In the genomic region with DNA sequence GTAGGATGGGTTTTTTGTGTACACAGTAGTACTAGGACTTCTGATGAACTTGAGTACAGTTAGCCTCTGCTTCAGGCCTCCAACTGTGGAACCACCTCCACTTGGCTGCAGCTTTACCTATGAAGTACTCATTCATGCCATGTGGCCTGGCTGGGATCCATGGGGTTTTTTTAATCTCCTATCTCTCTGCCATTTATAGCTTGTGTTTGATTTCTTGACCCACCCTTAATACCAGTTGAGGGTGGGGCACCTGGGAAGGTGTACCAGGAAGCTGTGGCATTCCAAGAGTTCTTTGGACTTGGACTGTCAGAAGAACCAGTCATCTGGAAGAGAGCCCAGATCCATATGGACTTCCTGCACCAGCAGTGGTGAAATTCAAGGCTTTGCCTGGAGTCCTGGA, we compare ENCODE assay signal across 15 cellular contexts.
A peak's percentile ranks its signal among the peaks of the same experiment; 100 is the strongest.
DNase-seq lines count a peak whose midpoint lies in the region; ATAC-seq and TF ChIP-seq lines count a peak whose summit lies in the region.
"Had no signal": no experiment of that assay in that cellular context is flagged by ENCODE, and none has a peak within 500 bp of the region (broad histone marks: within the 10 kb centered on the region; RNA-seq: fewer than 3 reads in every experiment).

No MANE protein-coding gene starts in this region.

- ATAC-seq in esophagus mucosa (peak; percentile 77), omental fat pad (ENCODE audit: low FRiP score) (peak; percentile 45), GM18519 (IDR thresholded peaks at IDR 0.05; ENCODE audit: low FRiP score, unreplicated experiment) (no peak), GM21447 (IDR thresholded peaks at IDR 0.05; ENCODE audit: unreplicated experiment) (no peak)
- ATAC-seq: effector memory CD8-positive, alpha-beta T cell; psoas muscle; stimulated activated memory B cell treated with anti-CD40 and anti-IgM and Interleukin-4, amounts not matched to agents 10 μg/mL and 1 μg/mL and 100 μg/mL, for 72 hours had no signal

- H3K9me3 Mint-ChIP-seq in Calu3 (ENCODE audit: low read depth, unreplicated experiment) = no peaks in the 10 kb centered on the region
- H3K9me3 Mint-ChIP-seq: effector memory CD8-positive, alpha-beta T cell; memory B cell; stimulated activated memory B cell treated with anti-CD40 and anti-IgM and Interleukin-4, amounts not matched to agents 10 μg/mL and 1 μg/mL and 100 μg/mL, for 72 hours had no signal

- peak overlapping the region; percentile 15 for H3K4me3 Mint-ChIP-seq in Calu3 (ENCODE audit: low read depth, unreplicated experiment)
- H3K4me3 Mint-ChIP-seq: activated naive CD8-positive, alpha-beta T cell treated with anti-CD3 and anti-CD28 coated beads, Interleukin-2, amount 10 ng/mL, durations not matched to agents 7 days and 5 days; effector memory CD8-positive, alpha-beta T cell; memory B cell; stimulated activated memory B cell treated with anti-CD40 and anti-IgM and Interleukin-4, amounts not matched to agents 10 μg/mL and 1 μg/mL and 100 μg/mL, for 72 hours had no signal

- intact Hi-C loops in Calu3 (cut with micrococcal nuclease; ENCODE audit: unreplicated experiment) = loop anchor here (5.0 kb wide), 1 partner anchor 153 kb away; no protein-coding TSS in a partner anchor

- DNase-seq in Calu3 = peak; percentile 80
- DNase-seq in NCI-H2029 treated with DMSO at 0.1 percent for 48 hours (lab: John Stamatoyannopoulos, UW) = peak; percentile 54
- no peak for DNase-seq in omental fat pad (ENCODE audit: low spot score)
- no peak for DNase-seq in UCSD-AML1 (lab: John Stamatoyannopoulos, UW; ENCODE audit: unreplicated experiment)
- DNase-seq in midbrain (lab: John Stamatoyannopoulos, UW) = no peak
- DNase-seq: activated naive CD8-positive, alpha-beta T cell treated with anti-CD3 and anti-CD28 coated beads, Interleukin-2, amount 10 ng/mL, durations not matched to agents 7 days and 5 days; effector memory CD8-positive, alpha-beta T cell; head of caudate nucleus; NCI-H2227 treated with DMSO at 0.1 percent for 48 hours; psoas muscle had no signal

- CTCF ChIA-PET in Calu3 (lab: Charles Lee) = interaction anchor here (1.0 to 1.1 kb wide), 3 partner anchors 29 to 76 kb away, joined by 3 read pairs; no protein-coding TSS in a partner anchor

- BruUV-seq in Calu3 (replicated peaks; lab: Mats Ljungman, UMichigan) = no TSS peak

- H3K4me1 Mint-ChIP-seq in Calu3 (ENCODE audit: low read depth, unreplicated experiment) = peaks cover 35% of the 10 kb centered on the region
- H3K4me1 Mint-ChIP-seq: activated naive CD8-positive, alpha-beta T cell treated with anti-CD3 and anti-CD28 coated beads, Interleukin-2, amount 10 ng/mL, durations not matched to agents 7 days and 5 days had no signal

- TF ChIP-seq CTCF in Calu3 (IDR thresholded peaks at IDR 0.05; ENCODE audit: unreplicated experiment) (no peak), omental fat pad (IDR thresholded peaks at IDR 0.05) (no peak)

- H3K27me3 Mint-ChIP-seq in Calu3 (ENCODE audit: unreplicated experiment) = no peaks in the 10 kb centered on the region
- H3K27me3 Mint-ChIP-seq: activated naive CD8-positive, alpha-beta T cell treated with anti-CD3 and anti-CD28 coated beads, Interleukin-2, amount 10 ng/mL, durations not matched to agents 7 days and 5 days had no signal

- peak overlapping the region; percentile 82 for H3K27ac Mint-ChIP-seq in Calu3 (ENCODE audit: unreplicated experiment)
- H3K27ac Mint-ChIP-seq: activated naive CD8-positive, alpha-beta T cell treated with anti-CD3 and anti-CD28 coated beads, Interleukin-2, amount 10 ng/mL, durations not matched to agents 7 days and 5 days; effector memory CD8-positive, alpha-beta T cell; memory B cell; stimulated activated memory B cell treated with anti-CD40 and anti-IgM and Interleukin-4, amounts not matched to agents 10 μg/mL and 1 μg/mL and 100 μg/mL, for 72 hours had no signal

- peaks cover 9% of the 10 kb centered on the region for H3K36me3 Mint-ChIP-seq in Calu3 (ENCODE audit: insufficient read depth, unreplicated experiment)
- H3K36me3 Mint-ChIP-seq: activated naive CD8-positive, alpha-beta T cell treated with anti-CD3 and anti-CD28 coated beads, Interleukin-2, amount 10 ng/mL, durations not matched to agents 7 days and 5 days; memory B cell; stimulated activated memory B cell treated with anti-CD40 and anti-IgM and Interleukin-4, amounts not matched to agents 10 μg/mL and 1 μg/mL and 100 μg/mL, for 72 hours had no signal

Comparison
In these comparisons a context has a peak if more than half of its experiments do, and no peak if none do; other contexts are left out.
1. DNase-seq: peak in Calu3 (single experiment) and NCI-H2029 treated with DMSO at 0.1 percent for 48 hours (single experiment); none in omental fat pad (single experiment), UCSD-AML1 (single experiment) and midbrain (single experiment).
2. ATAC-seq: peak in esophagus mucosa (single experiment) and omental fat pad (single experiment); none in GM18519 (single experiment) and GM21447 (single experiment).